9 cellular contexts compared by ENCODE assay signal in genomic region chr6:34657037-34657306, GRCh38. TPM values are rescaled to one million over a fixed set of nuclear protein-coding genes. Genes with fewer than 3 reads are reported as not detected.
DNase-seq lines count a peak whose midpoint lies in the region; ATAC-seq and TF ChIP-seq lines count a peak whose summit lies in the region.
"Had no signal": no experiment of that assay in that cellular context is flagged by ENCODE, and none has a peak within 500 bp of the region (broad histone marks: within the 10 kb centered on the region; RNA-seq: fewer than 3 reads in every experiment).

No MANE protein-coding gene starts in this region.

- no peak for DNase-seq in activated T-cell treated with anti-CD3 and anti-CD28 coated beads, Interleukin-2, amount 50 U/mL, for 4 hours
- no peak for DNase-seq in activated T-cell treated with anti-CD3 and anti-CD28 coated beads for 4 hours
- DNase-seq in activated naive CD8-positive, alpha-beta T cell treated with anti-CD3 and anti-CD28 coated beads for 36 hours, result no peak
- DNase-seq in tibial artery, result no peak
- DNase-seq in KBM-7, result no peak
- DNase-seq in dermis blood vessel endothelial cell, result no peak
- DNase-seq: GDM1 had no signal

- H3K36me3 ChIP-seq in tibial artery, result peaks cover 0 to 4% (median 0%) of the 10 kb centered on the region in 3 donors

- peak overlapping the region; percentile 72 for H3K4me3 Mint-ChIP-seq in activated T-cell treated with anti-CD3 and anti-CD28 coated beads, Interleukin-2, amount 50 U/mL, for 4 hours
- H3K4me3 Mint-ChIP-seq in activated naive CD8-positive, alpha-beta T cell treated with anti-CD3 and anti-CD28 coated beads for 36 hours, result peak overlapping the region; percentile 66

- no peak for ATAC-seq in activated T-cell treated with anti-CD3 and anti-CD28 coated beads, Interleukin-2, amount 50 U/mL, for 4 hours
- no peak for ATAC-seq in HG02938 (IDR thresholded peaks at IDR 0.05; ENCODE audit: unreplicated experiment)

- no peak for TF ChIP-seq CTCF in tibial artery (IDR thresholded peaks at IDR 0.05)

- H3K9me3 Mint-ChIP-seq in activated T-cell treated with anti-CD3 and anti-CD28 coated beads, Interleukin-2, amount 50 U/mL, for 4 hours, result no peaks in the 10 kb centered on the region
- H3K9me3 Mint-ChIP-seq in activated naive CD8-positive, alpha-beta T cell treated with anti-CD3 and anti-CD28 coated beads for 36 hours, result no peaks in the 10 kb centered on the region

- H3K27me3 Mint-ChIP-seq in activated T-cell treated with anti-CD3 and anti-CD28 coated beads, Interleukin-2, amount 50 U/mL, for 4 hours (ENCODE audit: low read depth), result no peaks in the 10 kb centered on the region
- no peaks in the 10 kb centered on the region for H3K27me3 Mint-ChIP-seq in activated naive CD8-positive, alpha-beta T cell treated with anti-CD3 and anti-CD28 coated beads for 36 hours

- no peaks in the 10 kb centered on the region for H3K9me3 ChIP-seq in tibial artery

- peak overlapping the region; percentile 79 for H3K27ac Mint-ChIP-seq in activated naive CD8-positive, alpha-beta T cell treated with anti-CD3 and anti-CD28 coated beads for 36 hours

- H3K36me3 Mint-ChIP-seq in activated T-cell treated with anti-CD3 and anti-CD28 coated beads, Interleukin-2, amount 50 U/mL, for 4 hours (ENCODE audit: insufficient read depth), result peaks cover 6% of the 10 kb centered on the region
- H3K36me3 Mint-ChIP-seq in activated naive CD8-positive, alpha-beta T cell treated with anti-CD3 and anti-CD28 coated beads for 36 hours, result peaks cover 12% of the 10 kb centered on the region

- peaks cover 0 to 39% (median 23%) of the 10 kb centered on the region in 4 donors for H3K4me1 ChIP-seq in tibial artery

- in situ Hi-C loops in KBM-7 (cut with MboI; ENCODE audit: low pct_unique_long_range_greater_than_20kb, low sequenced_read_pairs), result no loop called here

- peak overlapping the region; percentile 40 to 48 for H3K4me3 ChIP-seq in tibial artery

- H3K27ac ChIP-seq in layer of hippocampus (ENCODE audit: low read depth, low read length) (peak overlapping the region; percentile 93), tibial artery (peak overlapping the region; percentile 71 to 85)

- intact Hi-C loops in tibial artery (cut with DNase I; ENCODE audit: low total_unique reads), result no loop called here

- peaks cover 54% of the 10 kb centered on the region for H3K4me1 Mint-ChIP-seq in activated T-cell treated with anti-CD3 and anti-CD28 coated beads, Interleukin-2, amount 50 U/mL, for 4 hours (ENCODE audit: low read depth)
- peaks cover 44% of the 10 kb centered on the region for H3K4me1 Mint-ChIP-seq in activated naive CD8-positive, alpha-beta T cell treated with anti-CD3 and anti-CD28 coated beads for 36 hours

- no peaks in the 10 kb centered on the region for H3K27me3 ChIP-seq in layer of hippocampus (ENCODE audit: control insufficient read depth, insufficient read depth, low read length)
- H3K27me3 ChIP-seq in tibial artery, result no peaks in the 10 kb centered on the region

RNA-seq across cellular contexts. Expression of gene ILRUN, which starts 39.6 kb away (rescaled TPM):
- 10 to 100 TPM; 47.0 to 57.6 (median 53.4) TPM for total RNA-seq in activated T-cell treated with anti-CD3 and anti-CD28 coated beads, Interleukin-2, amount 50 U/mL, for 4 hours
- 10 to 100 TPM; 45.7 to 46.1 TPM for total RNA-seq in activated naive CD8-positive, alpha-beta T cell treated with anti-CD3 and anti-CD28 coated beads for 36 hours
- total RNA-seq in dermis blood vessel endothelial cell, result 50.9 and 62.0 TPM in 2 replicates
